ENCODE assay signal across 21 cellular contexts in genomic region chr2:38836801-38837200, GRCh38. TPM values are rescaled to one million over a fixed set of nuclear protein-coding genes. Genes with fewer than 3 reads are reported as not detected.
DNase-seq lines count a peak whose midpoint lies in the region; ATAC-seq and TF ChIP-seq lines count a peak whose summit lies in the region.
"Had no signal": no experiment of that assay in that cellular context is flagged by ENCODE, and none has a peak within 500 bp of the region (broad histone marks: within the 10 kb centered on the region; RNA-seq: fewer than 3 reads in every experiment).

No MANE protein-coding gene starts in this region.

- H3K27ac ChIP-seq in stomach: no peak overlapping the region
- H3K27ac ChIP-seq: VCaP had no signal

- H3K4me3 ChIP-seq in stomach: no peak overlapping the region

- H3K27ac Mint-ChIP-seq in nephron progenitor cell: no peak overlapping the region
- H3K27ac Mint-ChIP-seq: activated CD8-positive, alpha-beta T cell treated with anti-CD3 and anti-CD28 coated beads for 36 hours; activated naive CD8-positive, alpha-beta T cell treated with anti-CD3 and anti-CD28 coated beads, Interleukin-2, amount 10 ng/mL, durations not matched to agents 7 days and 5 days; brain; natural killer cell treated with Interleukin-12 subunit alpha and Interleukin-12 subunit beta and Interleukin-15 and Interleukin-18, amount 100 ng/mL, for 72 hours had no signal

- peaks cover 59% of the 10 kb centered on the region for H3K36me3 Mint-ChIP-seq in nephron progenitor cell (ENCODE audit: low read depth)

- TF ChIP-seq EP300 in stomach (IDR thresholded peaks at IDR 0.05): no peak

- H3K36me3 ChIP-seq in stomach: peaks cover 7 to 93% (median 73%) of the 10 kb centered on the region in 4 donors

- H3K4me1 ChIP-seq in stomach: no peaks in the 10 kb centered on the region

- intact Hi-C loops in stomach (cut with DNase I; ENCODE audit: low total_unique reads): no loop called here

- TF ChIP-seq POLR2A in GM18505 (IDR thresholded peaks at IDR 0.05; ENCODE audit: borderline replicate concordance, extremely low read depth, insufficient read depth, insufficient read length) (no peak), stomach (IDR thresholded peaks at IDR 0.05) (no peak)

- no peaks in the 10 kb centered on the region for H3K27me3 ChIP-seq in stomach

- H3K9me3 ChIP-seq in stomach: no peaks in the 10 kb centered on the region

- TF ChIP-seq CTCF in nephron progenitor cell (IDR thresholded peaks at IDR 0.05): no peak
- no peak for TF ChIP-seq CTCF in stomach (IDR thresholded peaks at IDR 0.05)

- DNase-seq in NCI-H82 treated with DMSO at 0.1 percent for 48 hours (lab: John Stamatoyannopoulos, UW; ENCODE audit: unreplicated experiment): peak; percentile 12
- DNase-seq in nephron progenitor cell: peak; percentile 10
- no peak for DNase-seq in dermis blood vessel endothelial cell
- no peak for DNase-seq in stomach
- DNase-seq: activated CD8-positive, alpha-beta T cell treated with anti-CD3 and anti-CD28 coated beads for 36 hours; activated naive CD8-positive, alpha-beta T cell treated with anti-CD3 and anti-CD28 coated beads, Interleukin-2, amount 10 ng/mL, durations not matched to agents 7 days and 5 days; activated T-cell treated with anti-CD3 and anti-CD28 coated beads, Interleukin-2, amount 50 U/mL, for 4 hours; cortex of kidney; foreskin fibroblast; KBM-7; NCI-H1930; NCI-H446 treated with DMSO at 0.1 percent for 48 hours; posterior cingulate gyrus; SHP77 treated with DMSO at 0.1 percent for 48 hours; stimulated activated CD4-positive, alpha-beta T cell treated with anti-CD3 and anti-CD28 coated beads, Interleukin-4, amount 100 ng/mL, for 24 hours had no signal

- no peaks in the 10 kb centered on the region for H3K9me3 Mint-ChIP-seq in nephron progenitor cell
- H3K9me3 Mint-ChIP-seq: activated CD8-positive, alpha-beta T cell treated with anti-CD3 and anti-CD28 coated beads for 36 hours; activated naive CD8-positive, alpha-beta T cell treated with anti-CD3 and anti-CD28 coated beads, Interleukin-2, amount 10 ng/mL, durations not matched to agents 7 days and 5 days; activated T-cell treated with anti-CD3 and anti-CD28 coated beads, Interleukin-2, amount 50 U/mL, for 4 hours; brain; natural killer cell treated with Interleukin-12 subunit alpha and Interleukin-12 subunit beta and Interleukin-15 and Interleukin-18, amount 100 ng/mL, for 72 hours had no signal

- H3K4me3 Mint-ChIP-seq in nephron progenitor cell: no peak overlapping the region
- H3K4me3 Mint-ChIP-seq: activated CD8-positive, alpha-beta T cell treated with anti-CD3 and anti-CD28 coated beads for 36 hours; activated naive CD8-positive, alpha-beta T cell treated with anti-CD3 and anti-CD28 coated beads, Interleukin-2, amount 10 ng/mL, durations not matched to agents 7 days and 5 days; activated T-cell treated with anti-CD3 and anti-CD28 coated beads, Interleukin-2, amount 50 U/mL, for 4 hours; brain; natural killer cell treated with Interleukin-12 subunit alpha and Interleukin-12 subunit beta and Interleukin-15 and Interleukin-18, amount 100 ng/mL, for 72 hours had no signal

- peak; percentile 25 for ATAC-seq in GM18909 (IDR thresholded peaks at IDR 0.05; ENCODE audit: poor library complexity, unreplicated experiment)
- peak; percentile 6 for ATAC-seq in GM21723 (IDR thresholded peaks at IDR 0.05; ENCODE audit: unreplicated experiment)
- no peak for ATAC-seq in GM18505 (IDR thresholded peaks at IDR 0.05; ENCODE audit: unreplicated experiment)
- ATAC-seq: activated CD8-positive, alpha-beta T cell treated with anti-CD3 and anti-CD28 coated beads for 36 hours; activated T-cell treated with anti-CD3 and anti-CD28 coated beads, Interleukin-2, amount 50 U/mL, for 4 hours; natural killer cell treated with Interleukin-12 subunit alpha and Interleukin-12 subunit beta and Interleukin-15 and Interleukin-18, amount 100 ng/mL, for 72 hours had no signal

- WGBS in stomach, 5 donors: 96 to 98% (median 98%) methylated on average over 2 of the region's 2 CpGs

- H3K4me1 Mint-ChIP-seq in nephron progenitor cell: no peaks in the 10 kb centered on the region
- H3K4me1 Mint-ChIP-seq: brain had no signal

- peaks cover 2% of the 10 kb centered on the region for H3K27me3 Mint-ChIP-seq in nephron progenitor cell (ENCODE audit: low read depth, poor library complexity)
- H3K27me3 Mint-ChIP-seq: activated CD8-positive, alpha-beta T cell treated with anti-CD3 and anti-CD28 coated beads for 36 hours; activated naive CD8-positive, alpha-beta T cell treated with anti-CD3 and anti-CD28 coated beads, Interleukin-2, amount 10 ng/mL, durations not matched to agents 7 days and 5 days; brain; natural killer cell treated with Interleukin-12 subunit alpha and Interleukin-12 subunit beta and Interleukin-15 and Interleukin-18, amount 100 ng/mL, for 72 hours had no signal

RNA-seq across cellular contexts. Expression of gene DHX57, which starts 38.9 kb away (rescaled TPM):
- total RNA-seq in dermis blood vessel endothelial cell (25.2 and 29.7 TPM in 2 replicates), stomach (10 to 100 TPM; 12.2 to 29.9 (median 21.7) TPM)
- polyA plus RNA-seq in stomach: 1 to 10 TPM; 4.1 to 6.7 (median 4.9) TPM

RNA-seq across cellular contexts. Expression of gene MORN2, which starts 39.0 kb away (rescaled TPM):
- total RNA-seq in dermis blood vessel endothelial cell (8.7 and 9.7 TPM in 2 replicates), stomach (10 to 100 TPM in 1 of 5 donors, 1 to 10 TPM in 2, not detected in 2; 1.3 to 14.1 (median 2.6) TPM)
- polyA plus RNA-seq in stomach: 10 to 100 TPM; 23.0 to 33.1 (median 26.9) TPM

RNA-seq across cellular contexts. Expression of gene ARHGEF33, which starts 52.9 kb away (rescaled TPM):
- total RNA-seq in dermis blood vessel endothelial cell (0.14 and 0.34 TPM in 2 replicates), stomach (1 to 10 TPM in 1 of 5 donors, under 1 TPM in 3, not detected in 1; under 0.01 to 2.0 (median 0.73) TPM)
- polyA plus RNA-seq in stomach: under 1 TPM; 0.19 to 0.61 (median 0.25) TPM
- total RNA-seq: activated CD8-positive, alpha-beta T cell treated with anti-CD3 and anti-CD28 coated beads for 36 hours had no signal

RNA-seq across cellular contexts. Expression of gene GEMIN6, which starts 58.8 kb away (rescaled TPM):
- 12.6 and 16.7 TPM in 2 replicates for total RNA-seq in dermis blood vessel endothelial cell
- total RNA-seq in stomach: 1 to 10 TPM in 2 of 5 donors, under 1 TPM in 1, not detected in 2; 0.58 to 8.3 (median 4.5) TPM
- polyA plus RNA-seq in stomach: 10 to 100 TPM in 2 of 3 donors, 1 to 10 TPM in 1; 7.9 to 14.0 (median 11.8) TPM

Comparison
In these comparisons a context has a peak if more than half of its experiments do, and no peak if none do; other contexts are left out.
1. DNase-seq: peak in NCI-H82 treated with DMSO at 0.1 percent for 48 hours (single experiment) and nephron progenitor cell (single experiment); none in dermis blood vessel endothelial cell (single experiment) and stomach (single experiment).